In the genomic region with DNA sequence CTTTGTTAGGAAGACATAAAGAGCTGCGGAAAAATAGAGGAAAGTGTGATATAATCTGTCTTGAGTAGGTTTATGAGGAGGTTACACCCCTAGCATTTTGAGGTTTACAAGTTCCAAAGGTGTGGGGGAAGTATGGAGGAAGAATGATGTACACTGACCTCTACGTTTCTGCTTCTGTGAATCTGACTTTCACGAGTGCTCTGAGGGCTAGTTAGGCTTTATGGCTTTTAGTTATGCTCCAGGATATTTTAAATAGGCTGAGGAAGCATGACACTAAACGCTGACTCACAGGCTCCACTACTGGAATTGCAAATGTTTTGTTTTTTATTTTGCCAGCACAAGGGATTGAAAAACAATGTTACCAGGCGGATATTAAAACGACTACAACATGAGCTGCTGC, we compare ENCODE assay signal across 10 cellular contexts. TPM values are rescaled to one million over a fixed set of nuclear protein-coding genes. Genes with fewer than 3 reads are reported as not detected.
A peak's percentile ranks its signal among the peaks of the same experiment; 100 is the strongest.
DNase-seq lines count a peak whose midpoint lies in the region; ATAC-seq, FAIRE-seq and TF ChIP-seq lines count a peak whose summit lies in the region.
"Had no signal": no experiment of that assay in that cellular context is flagged by ENCODE, and none has a peak within 500 bp of the region (broad histone marks: within the 10 kb centered on the region; RNA-seq: fewer than 3 reads in every experiment).

No MANE protein-coding gene starts in this region.

- POLR2A ChIA-PET in AG04450 (lab: Yijun Ruan, JAX) (no interaction called here), PC-3 (lab: Charles Lee; ENCODE audit: unreplicated experiment) (interaction anchor here (0.6 to 0.7 kb wide), 4 partner anchors 43 to 990 kb away, joined by 3 to 5 read pairs (median 4); no protein-coding TSS in a partner anchor), endothelial cell of umbilical vein (lab: Charles Lee) (no interaction called here), OCI-LY7 (lab: Charles Lee) (interaction anchor here (0.7 to 2.0 kb wide), 6 partner anchors 12 to 152 kb away, joined by 3 to 12 read pairs (median 5); no protein-coding TSS in a partner anchor)

- no peaks in the 10 kb centered on the region for H3K9me3 Mint-ChIP-seq in mesothelial cell of epicardium
- H3K9me3 Mint-ChIP-seq: CD4-positive, CD25-positive, alpha-beta regulatory T cell; IgD-negative memory B cell had no signal

- H3K79me2 ChIP-seq in PC-3 (ENCODE audit: low read length) (no peaks in the 10 kb centered on the region), endothelial cell of umbilical vein (ENCODE audit: control insufficient read depth, insufficient read depth, low read length) (peaks cover 37% of the 10 kb centered on the region), OCI-LY7 (ENCODE audit: insufficient read depth, low read depth, low read length) (no peaks in the 10 kb centered on the region)

- CTCF ChIA-PET in AG04450 (lab: Charles Lee): no interaction called here
- CTCF ChIA-PET in PC-3 (lab: Charles Lee): interaction anchor here (0.7 to 1.4 kb wide), 2 partner anchors 132 to 134 kb away, joined by 5 to 6 read pairs; no protein-coding TSS in a partner anchor
- CTCF ChIA-PET in endothelial cell of umbilical vein (lab: Charles Lee): interaction anchor here (0.6 to 3.0 kb wide), 6 partner anchors 10 to 1068 kb away, joined by 3 to 15 read pairs (median 6); partner anchors contain the start of gene CCDC50
- CTCF ChIA-PET in OCI-LY7 (lab: Charles Lee; ENCODE audit: unreplicated experiment): no interaction called here

- peak; percentile 75 for FAIRE-seq in endothelial cell of umbilical vein (lab: Jason Lieb, UNC)

- peak; percentile 93 for ATAC-seq in PC-3
- no peak for ATAC-seq in GM21390 (IDR thresholded peaks at IDR 0.05; ENCODE audit: unreplicated experiment)

- H3K27me3 Mint-ChIP-seq in mesothelial cell of epicardium (ENCODE audit: low read depth): no peaks in the 10 kb centered on the region
- H3K27me3 Mint-ChIP-seq: CD4-positive, CD25-positive, alpha-beta regulatory T cell; IgD-negative memory B cell had no signal

- H3K9ac ChIP-seq in PC-3 (ENCODE audit: low read length): peak overlapping the region; percentile 33
- peak overlapping the region; percentile 65 for H3K9ac ChIP-seq in endothelial cell of umbilical vein (replicated peaks; ENCODE audit: extremely low read depth, insufficient read depth, low read length)

- no peaks in the 10 kb centered on the region for H3K9me1 ChIP-seq in endothelial cell of umbilical vein (replicated peaks; ENCODE audit: control insufficient read depth, extremely low read depth, insufficient read depth, low read length)

- H3K27me3 ChIP-seq in AG04450 (ENCODE audit: control insufficient read depth, insufficient read depth, low read length) (no peaks in the 10 kb centered on the region), PC-3 (ENCODE audit: low read length) (no peaks in the 10 kb centered on the region), endothelial cell of umbilical vein (ENCODE audit: control insufficient read depth in 2 of 2, insufficient read depth in 2 of 2, low read length in 2 of 2) (no peaks in the 10 kb centered on the region)

- peaks cover 7% of the 10 kb centered on the region for H3F3A ChIP-seq in PC-3 (ENCODE audit: low read length, unreplicated experiment)

- H3K4me2 ChIP-seq in PC-3 (ENCODE audit: low read length) (peak overlapping the region; percentile 55), endothelial cell of umbilical vein (ENCODE audit: insufficient read depth, low read length) (peak overlapping the region; percentile 50), OCI-LY7 (ENCODE audit: low read length) (no peak overlapping the region)

- peaks cover 20% of the 10 kb centered on the region; the same call in 1 of the 2 replicates for H3K36me3 ChIP-seq in PC-3 (ENCODE audit: low read depth, low read length)
- H3K36me3 ChIP-seq in endothelial cell of umbilical vein (ENCODE audit: control insufficient read depth in 2 of 2, extremely low read depth in 1 of 2, insufficient read depth in 2 of 2, low read length in 2 of 2): peaks cover 9 to 16% of the 10 kb centered on the region in 2 experiments
- H3K36me3 ChIP-seq in OCI-LY7 (ENCODE audit: insufficient read depth, low read length): peaks cover 39% of the 10 kb centered on the region

- H4K20me1 ChIP-seq in PC-3 (ENCODE audit: low read length) (no peaks in the 10 kb centered on the region), endothelial cell of umbilical vein (replicated peaks; ENCODE audit: control insufficient read depth, extremely low read depth, insufficient read depth, low read length) (no peaks in the 10 kb centered on the region), OCI-LY7 (ENCODE audit: insufficient read depth, low read length) (no peaks in the 10 kb centered on the region)

- H3K27ac Mint-ChIP-seq in mesothelial cell of epicardium: peak overlapping the region; percentile 1
- H3K27ac Mint-ChIP-seq: CD4-positive, CD25-positive, alpha-beta regulatory T cell had no signal

- H3K4me1 Mint-ChIP-seq in mesothelial cell of epicardium: peaks cover 31% of the 10 kb centered on the region

- intact Hi-C loops in PC-3 (cut with micrococcal nuclease) (loop anchor here (1.0 to 10.0 kb wide), 4 partner anchors 40 to 312 kb away; partner anchors contain the start of gene UTS2B), endothelial cell of umbilical vein (cut with micrococcal nuclease) (loop anchor here (1.0 kb wide), 3 partner anchors 9 to 46 kb away; partner anchors contain the start of gene UTS2B), OCI-LY7 (cut with micrococcal nuclease; ENCODE audit: unreplicated experiment) (no loop called here)

- no peak overlapping the region for H3K4me3 ChIP-seq in AG04450 (ENCODE audit: low read depth, low read length)
- peak overlapping the region; percentile 11; the same call in 1 of the 2 replicates for H3K4me3 ChIP-seq in PC-3 (ENCODE audit: low read length)
- no peak overlapping the region for H3K4me3 ChIP-seq in endothelial cell of umbilical vein (replicated peaks in 1 of 3; ENCODE audit: insufficient read depth in 1 of 3, low read depth in 1 of 3, low read length in 3 of 3)
- no peak overlapping the region for H3K4me3 ChIP-seq in OCI-LY7 (ENCODE audit: low read depth, low read length, poor library complexity, severe bottlenecking)

- no peak overlapping the region for H3K4me3 Mint-ChIP-seq in mesothelial cell of epicardium
- H3K4me3 Mint-ChIP-seq: CD4-positive, CD25-positive, alpha-beta regulatory T cell; IgD-negative memory B cell had no signal

- H3K27ac ChIP-seq in AG04450 (ENCODE audit: low read depth, low read length) (peak overlapping the region; percentile 53), PC-3 (ENCODE audit: low read length) (peak overlapping the region; percentile 79), endothelial cell of umbilical vein (ENCODE audit: insufficient read depth, low read depth, low read length) (peak overlapping the region; percentile 73), OCI-LY7 (ENCODE audit: low read depth, low read length, poor library complexity, severe bottlenecking) (no peak overlapping the region)

- H3K4me1 ChIP-seq in PC-3 (ENCODE audit: insufficient read depth, low read length): peaks cover 44% of the 10 kb centered on the region
- H3K4me1 ChIP-seq in endothelial cell of umbilical vein (ENCODE audit: control insufficient read depth, extremely low read depth, insufficient read depth, low read length): peaks cover 39% of the 10 kb centered on the region
- H3K4me1 ChIP-seq in OCI-LY7 (ENCODE audit: insufficient read depth, low read length, poor library complexity, severe bottlenecking): peaks cover 21% of the 10 kb centered on the region

- H3K36me3 Mint-ChIP-seq in mesothelial cell of epicardium: peaks cover 21% of the 10 kb centered on the region

- H3K9me2 ChIP-seq in PC-3 (replicated peaks; ENCODE audit: low read length) (no peaks in the 10 kb centered on the region), OCI-LY7 (ENCODE audit: insufficient read depth, low read length) (no peaks in the 10 kb centered on the region)

- BruUV-seq in PC-3 (replicated peaks; lab: Mats Ljungman, UMichigan): no TSS peak
- no TSS peak for BruUV-seq in endothelial cell of umbilical vein (replicated peaks; lab: Mats Ljungman, UMichigan)
- BruUV-seq in OCI-LY7 (replicated peaks; lab: Mats Ljungman, UMichigan): no TSS peak

- TF ChIP-seq CTCF in AG04450 (IDR thresholded peaks at IDR 0.05; ENCODE audit: low read depth, low read length) (no peak), PC-3 (conservative IDR thresholded peaks at IDR 0.05; ENCODE audit: low read depth, low read length) (no peak), endothelial cell of umbilical vein (IDR thresholded peaks at IDR 0.05; ENCODE audit: extremely low read depth in 1 of 2, insufficient read depth in 1 of 2, low read depth in 1 of 2, low read length in 2 of 2) (no peak), mesothelial cell of epicardium (IDR thresholded peaks at IDR 0.05; ENCODE audit: unreplicated experiment) (no peak), OCI-LY7 (conservative IDR thresholded peaks at IDR 0.05; ENCODE audit: low read length) (no peak)

- TF ChIP-seq POLR2A in endothelial cell of umbilical vein (IDR thresholded peaks at IDR 0.05; ENCODE audit: low read depth, low read length): no peak

- dilution Hi-C loops in endothelial cell of umbilical vein (cut with MboI; ENCODE audit: extremely low pct_ligation_motif_present, low sequenced_read_pairs): no loop called here

- DNase-seq in AG04450 (ENCODE audit: low read depth, low spot score) (no peak), PC-3 (peak; percentile 91), endothelial cell of umbilical vein (ENCODE audit: low read depth, low spot score) (peak; percentile 92), mesothelial cell of epicardium (ENCODE audit: low spot score in 2 of 2, unreplicated experiment in 2 of 2) (no peak), CD1c-positive myeloid dendritic cell (ENCODE audit: extremely low spot score) (no peak), DMS 273 (lab: John Stamatoyannopoulos, UW; ENCODE audit: unreplicated experiment) (no peak), OCI-LY7 (ENCODE audit: low spot score) (no peak)
- DNase-seq: CD4-positive, CD25-positive, alpha-beta regulatory T cell had no signal

- H3K9me3 ChIP-seq in AG04450 (ENCODE audit: control insufficient read depth, insufficient read depth, low read length): no peaks in the 10 kb centered on the region
- no peaks in the 10 kb centered on the region for H3K9me3 ChIP-seq in PC-3 (ENCODE audit: low read length)
- H3K9me3 ChIP-seq in endothelial cell of umbilical vein (replicated peaks; ENCODE audit: control insufficient read depth, insufficient read depth, low read length): no peaks in the 10 kb centered on the region
- H3K9me3 ChIP-seq in OCI-LY7 (ENCODE audit: low read length): no peaks in the 10 kb centered on the region

- H2AFZ ChIP-seq in PC-3 (ENCODE audit: low read length): 0 out of 2 replicates have a peak overlapping the region, but pooled peaks have one; percentile 12
- H2AFZ ChIP-seq in endothelial cell of umbilical vein (ENCODE audit: low read depth, low read length): no peak overlapping the region
- no peak overlapping the region for H2AFZ ChIP-seq in OCI-LY7 (ENCODE audit: low read length)

RNA-seq across cellular contexts. Expression of gene UTS2B, which starts 46.4 kb away (rescaled TPM):
- 0.71 and 1.2 TPM in 2 replicates for polyA plus RNA-seq in AG04450 (2011; rRNA removed)
- polyA minus RNA-seq in AG04450 (2011; rRNA and poly(A)+ RNA removed): 0.46 and 1.2 TPM in 2 replicates
- total RNA-seq in PC-3 (2014; rRNA removed): 1.2 TPM in 1 of 2 replicates, not detected in the other
- 0.81 and 1.1 TPM in 2 replicates for total RNA-seq in endothelial cell of umbilical vein
- polyA plus RNA-seq in endothelial cell of umbilical vein: 0.11 and 0.21 TPM in 2 replicates
- 0.24 and 0.31 TPM in 2 replicates for polyA plus RNA-seq in endothelial cell of umbilical vein (2011; cell fraction: cytosol; rRNA removed)
- polyA plus RNA-seq in endothelial cell of umbilical vein (2011; cell fraction: nucleus; rRNA removed): 0.29 and 0.63 TPM in 2 replicates
- 0.26 and 0.56 TPM in 2 replicates for polyA plus RNA-seq in endothelial cell of umbilical vein (2012)
- polyA minus RNA-seq in endothelial cell of umbilical vein: 0.63 and 2.0 TPM in 2 replicates
- polyA minus RNA-seq in endothelial cell of umbilical vein (2011; cell fraction: cytosol; rRNA and poly(A)+ RNA removed): not detected
- 1.3 and 5.6 TPM in 2 replicates for polyA minus RNA-seq in endothelial cell of umbilical vein (2011; cell fraction: nucleus; rRNA and poly(A)+ RNA removed)
- total RNA-seq in mesothelial cell of epicardium: 0.60 to 1.1 TPM (median 0.90 TPM) in 3 replicates
- 0.44 and 0.92 TPM in 2 replicates for total RNA-seq in OCI-LY7 (2014; rRNA removed; shearing (Covaris generic))
- 0.65 and 1.1 TPM in 2 replicates for total RNA-seq in OCI-LY7 (2022)
- total RNA-seq: CD4-positive, CD25-positive, alpha-beta regulatory T cell had no signal
- polyA plus RNA-seq: CD4-positive, CD25-positive, alpha-beta regulatory T cell had no signal

RNA-seq across cellular contexts. Expression of gene CCDC50, which starts 47.5 kb away (rescaled TPM):
- polyA plus RNA-seq in AG04450 (2011; rRNA removed) (59.3 and 75.6 TPM in 2 replicates), endothelial cell of umbilical vein (44.4 and 45.0 TPM in 2 replicates)
- polyA minus RNA-seq in AG04450 (2011; rRNA and poly(A)+ RNA removed): 50.8 and 65.0 TPM in 2 replicates
- total RNA-seq in PC-3 (2014; rRNA removed) (68.4 and 80.9 TPM in 2 replicates), endothelial cell of umbilical vein (137 and 153 TPM in 2 replicates), mesothelial cell of epicardium (53.1 to 63.2 TPM (median 58.2 TPM) in 3 replicates), OCI-LY7 (2022) (43.9 and 54.3 TPM in 2 replicates)
- polyA plus RNA-seq in endothelial cell of umbilical vein (2011; cell fraction: cytosol; rRNA removed): 77.2 TPM in 2 replicates
- 78.6 and 112 TPM in 2 replicates for polyA plus RNA-seq in endothelial cell of umbilical vein (2011; cell fraction: nucleus; rRNA removed)
- 88.7 and 107 TPM in 2 replicates for polyA plus RNA-seq in endothelial cell of umbilical vein (2012)
- polyA minus RNA-seq in endothelial cell of umbilical vein: 61.9 and 74.8 TPM in 2 replicates
- 44.1 TPM for polyA minus RNA-seq in endothelial cell of umbilical vein (2011; cell fraction: cytosol; rRNA and poly(A)+ RNA removed)
- polyA minus RNA-seq in endothelial cell of umbilical vein (2011; cell fraction: nucleus; rRNA and poly(A)+ RNA removed): 175 and 252 TPM in 2 replicates
- 31.4 and 32.2 TPM in 2 replicates for total RNA-seq in OCI-LY7 (2014; rRNA removed; shearing (Covaris generic))

Comparison
In these comparisons a context has a peak if more than half of its experiments do, and no peak if none do; other contexts are left out.
1. DNase-seq: peak in PC-3 (single experiment) and endothelial cell of umbilical vein (single experiment); none in AG04450 (single experiment), mesothelial cell of epicardium (0 of 2), CD1c-positive myeloid dendritic cell (single experiment), DMS 273 (single experiment) and OCI-LY7 (single experiment).
2. CTCF ChIA-PET loops: an anchor here in PC-3 (0.7 to 1.4 kb wide) and endothelial cell of umbilical vein (0.6 to 3.0 kb wide); none called in AG04450 and OCI-LY7.
3. POLR2A ChIA-PET loops: an anchor here in PC-3 (0.6 to 0.7 kb wide) and OCI-LY7 (0.7 to 2.0 kb wide); none called in AG04450 and endothelial cell of umbilical vein.